2 cellular contexts compared by ENCODE assay signal in the genomic region with DNA sequence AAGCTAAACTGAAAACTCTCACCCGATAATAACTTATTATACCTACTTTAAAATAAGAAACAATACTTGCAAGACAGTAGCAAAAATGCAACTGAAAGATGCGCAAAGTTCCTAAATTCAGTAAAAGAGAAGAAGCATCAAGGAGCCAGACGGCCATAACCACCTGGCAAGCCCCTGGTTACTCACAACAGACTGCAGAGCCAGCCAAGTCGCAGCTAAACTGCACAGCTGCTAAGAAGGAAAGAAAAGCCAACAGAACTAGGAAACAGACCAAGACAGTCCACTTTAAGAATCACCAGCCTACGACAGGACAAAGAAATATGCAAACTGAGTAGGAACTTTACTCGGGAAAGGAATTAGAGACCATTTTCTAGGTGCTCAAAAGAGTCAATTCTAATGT.
TF ChIP-seq lines count a peak whose summit lies in the region.

No MANE protein-coding gene starts in this region.

TF ChIP-seq in IMR-90, 13 proteins besides CTCF, POLR2A, EP300 and RAD21:
- no peak for TF ChIP-seq CHD1 (IDR thresholded peaks at IDR 0.05; ENCODE audit: low read depth, low read length)
- no peak for TF ChIP-seq MAZ (IDR thresholded peaks at IDR 0.05; ENCODE audit: borderline replicate concordance, low read depth, low read length)
- TF ChIP-seq ELK1 (IDR thresholded peaks at IDR 0.05; ENCODE audit: borderline replicate concordance, low read depth, low read length): no peak
- no peak for TF ChIP-seq RFX5 (IDR thresholded peaks at IDR 0.05; ENCODE audit: low read depth, low read length)
- no peak for TF ChIP-seq CEBPB (IDR thresholded peaks at IDR 0.05; ENCODE audit: low read depth, low read length)
- TF ChIP-seq FOS (IDR thresholded peaks at IDR 0.05; ENCODE audit: low read depth, low read length): no peak
- TF ChIP-seq BHLHE40 (IDR thresholded peaks at IDR 0.05; ENCODE audit: low read depth, low read length): no peak
- TF ChIP-seq MXI1 (IDR thresholded peaks at IDR 0.05; ENCODE audit: borderline replicate concordance, low read depth, low read length): no peak
TF ChIP-seq in IMR-90: peak in this region for 0.

TF ChIP-seq in WTC11, 78 proteins besides CTCF, POLR2A, EP300 and RAD21:
- no peak for TF ChIP-seq ZNF317 (CRISPR knock-in tag; IDR thresholded peaks at IDR 0.05; ENCODE audit: borderline replicate concordance, low read depth)
- TF ChIP-seq ZNF263 (CRISPR knock-in tag; IDR thresholded peaks at IDR 0.05; ENCODE audit: low read depth): no peak
- TF ChIP-seq ATF3 (CRISPR knock-in tag; conservative IDR thresholded peaks at IDR 0.05): no peak
- TF ChIP-seq GTF2I (CRISPR knock-in tag; conservative IDR thresholded peaks at IDR 0.05): no peak
- TF ChIP-seq ZNF396 (CRISPR knock-in tag; IDR thresholded peaks at IDR 0.05; ENCODE audit: borderline replicate concordance): no peak
- TF ChIP-seq, protein P1, sequence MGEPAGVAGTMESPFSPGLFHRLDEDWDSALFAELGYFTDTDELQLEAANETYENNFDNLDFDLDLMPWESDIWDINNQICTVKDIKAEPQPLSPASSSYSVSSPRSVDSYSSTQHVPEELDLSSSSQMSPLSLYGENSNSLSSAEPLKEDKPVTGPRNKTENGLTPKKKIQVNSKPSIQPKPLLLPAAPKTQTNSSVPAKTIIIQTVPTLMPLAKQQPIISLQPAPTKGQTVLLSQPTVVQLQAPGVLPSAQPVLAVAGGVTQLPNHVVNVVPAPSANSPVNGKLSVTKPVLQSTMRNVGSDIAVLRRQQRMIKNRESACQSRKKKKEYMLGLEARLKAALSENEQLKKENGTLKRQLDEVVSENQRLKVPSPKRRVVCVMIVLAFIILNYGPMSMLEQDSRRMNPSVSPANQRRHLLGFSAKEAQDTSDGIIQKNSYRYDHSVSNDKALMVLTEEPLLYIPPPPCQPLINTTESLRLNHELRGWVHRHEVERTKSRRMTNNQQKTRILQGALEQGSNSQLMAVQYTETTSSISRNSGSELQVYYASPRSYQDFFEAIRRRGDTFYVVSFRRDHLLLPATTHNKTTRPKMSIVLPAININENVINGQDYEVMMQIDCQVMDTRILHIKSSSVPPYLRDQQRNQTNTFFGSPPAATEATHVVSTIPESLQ (CRISPR knock-in tag; IDR thresholded peaks at IDR 0.05): no peak
- no peak for TF ChIP-seq TEAD1 (CRISPR knock-in tag; IDR thresholded peaks at IDR 0.05)
- TF ChIP-seq, protein P2, sequence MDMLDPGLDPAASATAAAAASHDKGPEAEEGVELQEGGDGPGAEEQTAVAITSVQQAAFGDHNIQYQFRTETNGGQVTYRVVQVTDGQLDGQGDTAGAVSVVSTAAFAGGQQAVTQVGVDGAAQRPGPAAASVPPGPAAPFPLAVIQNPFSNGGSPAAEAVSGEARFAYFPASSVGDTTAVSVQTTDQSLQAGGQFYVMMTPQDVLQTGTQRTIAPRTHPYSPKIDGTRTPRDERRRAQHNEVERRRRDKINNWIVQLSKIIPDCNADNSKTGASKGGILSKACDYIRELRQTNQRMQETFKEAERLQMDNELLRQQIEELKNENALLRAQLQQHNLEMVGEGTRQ (CRISPR knock-in tag; IDR thresholded peaks at IDR 0.05): no peak
- TF ChIP-seq OVOL2 (CRISPR knock-in tag; IDR thresholded peaks at IDR 0.05; ENCODE audit: borderline replicate concordance): no peak
- TF ChIP-seq SP1 (CRISPR knock-in tag; conservative IDR thresholded peaks at IDR 0.05): no peak
- no peak for TF ChIP-seq ZNF121 (CRISPR knock-in tag; IDR thresholded peaks at IDR 0.05)
- TF ChIP-seq FOXP1 (CRISPR knock-in tag; IDR thresholded peaks at IDR 0.05; ENCODE audit: borderline replicate concordance): no peak
- no peak for TF ChIP-seq IRF2 (CRISPR knock-in tag; IDR thresholded peaks at IDR 0.05; ENCODE audit: borderline replicate concordance, low read depth)
- no peak for TF ChIP-seq ETV6 (CRISPR knock-in tag; IDR thresholded peaks at IDR 0.05)
- no peak for TF ChIP-seq ERG (CRISPR knock-in tag; IDR thresholded peaks at IDR 0.05)
- TF ChIP-seq FOXK1 (CRISPR knock-in tag; IDR thresholded peaks at IDR 0.05): no peak
- no peak for TF ChIP-seq TCF7 (CRISPR knock-in tag; IDR thresholded peaks at IDR 0.05; ENCODE audit: low read depth)
